Comparison of ENCODE assay signal across 1 cellular context in the genomic region with DNA sequence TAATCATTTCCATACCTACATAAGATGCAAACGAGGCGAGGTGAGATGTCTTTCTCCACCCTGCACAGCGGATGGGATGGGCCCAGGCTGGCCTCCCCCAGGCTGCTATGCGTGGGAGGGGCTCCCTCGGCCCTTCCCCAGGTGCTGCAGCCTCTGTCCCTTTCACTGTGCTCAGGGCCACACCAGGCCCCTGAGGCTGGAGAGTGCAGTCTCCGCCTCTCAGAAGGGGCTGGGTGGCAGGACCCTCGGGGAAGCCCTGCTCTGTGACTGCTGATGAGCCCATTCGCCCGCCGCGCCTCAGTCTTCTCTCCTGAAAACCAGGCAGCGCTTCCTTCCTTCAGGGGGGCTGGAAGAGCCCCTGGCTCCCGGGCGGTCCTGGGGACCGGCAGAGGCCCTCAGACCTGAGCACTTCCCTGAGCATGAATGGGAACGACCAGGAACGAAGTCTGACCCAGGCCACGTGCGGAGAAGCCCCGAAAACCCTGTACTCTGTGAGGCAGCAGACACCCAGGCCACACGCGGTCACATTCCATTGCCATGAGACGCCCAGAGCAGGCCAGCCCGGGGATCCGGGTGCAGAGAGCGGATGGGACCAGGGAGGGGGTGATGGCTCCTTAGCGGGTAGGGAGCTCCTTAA.
TF ChIP-seq lines count a peak whose summit lies in the region.

No MANE protein-coding gene starts in this region.

TF ChIP-seq in HepG2, 621 proteins besides CTCF, POLR2A, EP300 and RAD21 (continued from another document and continues in another):
- TF ChIP-seq, protein P1, sequence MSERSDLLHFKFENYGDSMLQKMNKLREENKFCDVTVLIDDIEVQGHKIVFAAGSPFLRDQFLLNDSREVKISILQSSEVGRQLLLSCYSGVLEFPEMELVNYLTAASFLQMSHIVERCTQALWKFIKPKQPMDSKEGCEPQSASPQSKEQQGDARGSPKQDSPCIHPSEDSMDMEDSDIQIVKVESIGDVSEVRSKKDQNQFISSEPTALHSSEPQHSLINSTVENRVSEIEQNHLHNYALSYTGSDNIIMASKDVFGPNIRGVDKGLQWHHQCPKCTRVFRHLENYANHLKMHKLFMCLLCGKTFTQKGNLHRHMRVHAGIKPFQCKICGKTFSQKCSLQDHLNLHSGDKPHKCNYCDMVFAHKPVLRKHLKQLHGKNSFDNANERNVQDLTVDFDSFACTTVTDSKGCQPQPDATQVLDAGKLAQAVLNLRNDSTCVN (CRISPR knock-in tag; IDR thresholded peaks at IDR 0.05; ENCODE audit: borderline replicate concordance) = peak; percentile 60; the same call in 1 of the 2 replicates
- TF ChIP-seq FOXK2 (IDR thresholded peaks at IDR 0.05) = no peak
- no peak for TF ChIP-seq NR1H2 (CRISPR knock-in tag; IDR thresholded peaks at IDR 0.05; ENCODE audit: borderline replicate concordance, low read depth)
- no peak for TF ChIP-seq ZNF138 (CRISPR knock-in tag; IDR thresholded peaks at IDR 0.05; ENCODE audit: low read depth)
- TF ChIP-seq, protein P2, sequence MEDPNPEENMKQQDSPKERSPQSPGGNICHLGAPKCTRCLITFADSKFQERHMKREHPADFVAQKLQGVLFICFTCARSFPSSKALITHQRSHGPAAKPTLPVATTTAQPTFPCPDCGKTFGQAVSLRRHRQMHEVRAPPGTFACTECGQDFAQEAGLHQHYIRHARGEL (CRISPR knock-in tag; IDR thresholded peaks at IDR 0.05) = no peak
- no peak for TF ChIP-seq ZNF260 (CRISPR knock-in tag; IDR thresholded peaks at IDR 0.05; ENCODE audit: borderline replicate concordance, low read depth)
- TF ChIP-seq IKZF4 (CRISPR knock-in tag; IDR thresholded peaks at IDR 0.05; ENCODE audit: borderline replicate concordance, low read depth, not compliant biosample characterization) = no peak
- TF ChIP-seq ZZZ3 (CRISPR knock-in tag; IDR thresholded peaks at IDR 0.05; ENCODE audit: borderline replicate concordance) = no peak
- TF ChIP-seq ZNF614 (CRISPR knock-in tag; IDR thresholded peaks at IDR 0.05; ENCODE audit: borderline replicate concordance) = no peak
- no peak for TF ChIP-seq ZNF292 (CRISPR knock-in tag; IDR thresholded peaks at IDR 0.05; ENCODE audit: borderline replicate concordance, low read depth)
- TF ChIP-seq, protein P3, sequence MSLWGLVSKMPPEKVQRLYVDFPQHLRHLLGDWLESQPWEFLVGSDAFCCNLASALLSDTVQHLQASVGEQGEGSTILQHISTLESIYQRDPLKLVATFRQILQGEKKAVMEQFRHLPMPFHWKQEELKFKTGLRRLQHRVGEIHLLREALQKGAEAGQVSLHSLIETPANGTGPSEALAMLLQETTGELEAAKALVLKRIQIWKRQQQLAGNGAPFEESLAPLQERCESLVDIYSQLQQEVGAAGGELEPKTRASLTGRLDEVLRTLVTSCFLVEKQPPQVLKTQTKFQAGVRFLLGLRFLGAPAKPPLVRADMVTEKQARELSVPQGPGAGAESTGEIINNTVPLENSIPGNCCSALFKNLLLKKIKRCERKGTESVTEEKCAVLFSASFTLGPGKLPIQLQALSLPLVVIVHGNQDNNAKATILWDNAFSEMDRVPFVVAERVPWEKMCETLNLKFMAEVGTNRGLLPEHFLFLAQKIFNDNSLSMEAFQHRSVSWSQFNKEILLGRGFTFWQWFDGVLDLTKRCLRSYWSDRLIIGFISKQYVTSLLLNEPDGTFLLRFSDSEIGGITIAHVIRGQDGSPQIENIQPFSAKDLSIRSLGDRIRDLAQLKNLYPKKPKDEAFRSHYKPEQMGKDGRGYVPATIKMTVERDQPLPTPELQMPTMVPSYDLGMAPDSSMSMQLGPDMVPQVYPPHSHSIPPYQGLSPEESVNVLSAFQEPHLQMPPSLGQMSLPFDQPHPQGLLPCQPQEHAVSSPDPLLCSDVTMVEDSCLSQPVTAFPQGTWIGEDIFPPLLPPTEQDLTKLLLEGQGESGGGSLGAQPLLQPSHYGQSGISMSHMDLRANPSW (CRISPR knock-in tag; IDR thresholded peaks at IDR 0.05; ENCODE audit: borderline replicate concordance) = no peak
- TF ChIP-seq ZIK1 (CRISPR knock-in tag; IDR thresholded peaks at IDR 0.05; ENCODE audit: borderline replicate concordance, low read depth) = no peak
- peak; percentile 88; the same call in 1 of the 2 replicates for TF ChIP-seq ZSCAN9 (CRISPR knock-in tag; IDR thresholded peaks at IDR 0.05; ENCODE audit: borderline replicate concordance)
- TF ChIP-seq MED1 (CRISPR knock-in tag; IDR thresholded peaks at IDR 0.05) = peak; percentile 66
- no peak for TF ChIP-seq SMYD3 (CRISPR knock-in tag; IDR thresholded peaks at IDR 0.05)
- TF ChIP-seq SMAD9 (CRISPR knock-in tag; IDR thresholded peaks at IDR 0.05) = no peak
- TF ChIP-seq, protein P4, sequence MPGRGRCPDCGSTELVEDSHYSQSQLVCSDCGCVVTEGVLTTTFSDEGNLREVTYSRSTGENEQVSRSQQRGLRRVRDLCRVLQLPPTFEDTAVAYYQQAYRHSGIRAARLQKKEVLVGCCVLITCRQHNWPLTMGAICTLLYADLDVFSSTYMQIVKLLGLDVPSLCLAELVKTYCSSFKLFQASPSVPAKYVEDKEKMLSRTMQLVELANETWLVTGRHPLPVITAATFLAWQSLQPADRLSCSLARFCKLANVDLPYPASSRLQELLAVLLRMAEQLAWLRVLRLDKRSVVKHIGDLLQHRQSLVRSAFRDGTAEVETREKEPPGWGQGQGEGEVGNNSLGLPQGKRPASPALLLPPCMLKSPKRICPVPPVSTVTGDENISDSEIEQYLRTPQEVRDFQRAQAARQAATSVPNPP (CRISPR knock-in tag; IDR thresholded peaks at IDR 0.05) = no peak
- TF ChIP-seq FOXC1 (CRISPR knock-in tag; IDR thresholded peaks at IDR 0.05; ENCODE audit: borderline replicate concordance) = no peak
- TF ChIP-seq ZNF451 (CRISPR knock-in tag; IDR thresholded peaks at IDR 0.05) = no peak
- TF ChIP-seq, protein P5, sequence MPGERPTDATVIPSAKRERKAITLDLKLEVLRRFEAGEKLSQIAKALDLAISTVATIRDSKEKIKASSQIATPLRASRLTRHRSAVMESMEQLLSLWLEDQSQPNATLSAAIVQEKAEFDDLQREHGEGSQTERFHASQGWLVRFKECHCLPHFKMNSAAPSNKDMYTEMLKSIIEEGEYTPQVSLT (CRISPR knock-in tag; IDR thresholded peaks at IDR 0.05; ENCODE audit: borderline replicate concordance, low read depth) = no peak
- no peak for TF ChIP-seq ATRX (CRISPR knock-in tag; IDR thresholded peaks at IDR 0.05; ENCODE audit: borderline replicate concordance)
- TF ChIP-seq MED8 (CRISPR knock-in tag; IDR thresholded peaks at IDR 0.05; ENCODE audit: insufficient replicate concordance) = no peak
- TF ChIP-seq STAT5B (CRISPR knock-in tag; IDR thresholded peaks at IDR 0.05) = no peak
- peak; percentile 93 for TF ChIP-seq ZSCAN21 (CRISPR knock-in tag; IDR thresholded peaks at IDR 0.05; ENCODE audit: borderline replicate concordance)
- no peak for TF ChIP-seq SNAPC2 (CRISPR knock-in tag; IDR thresholded peaks at IDR 0.05)
- TF ChIP-seq ZKSCAN1 (IDR thresholded peaks at IDR 0.05; ENCODE audit: low read length) = no peak
- no peak for TF ChIP-seq SSRP1 (CRISPR knock-in tag; IDR thresholded peaks at IDR 0.05)
- no peak for TF ChIP-seq FOXJ3 (CRISPR knock-in tag; IDR thresholded peaks at IDR 0.05; ENCODE audit: borderline replicate concordance)
- 0 out of 2 replicates have a peak, but pooled peaks have one; percentile 34 for TF ChIP-seq ZNF605 (CRISPR knock-in tag; IDR thresholded peaks at IDR 0.05)
- TF ChIP-seq SALL2 (CRISPR knock-in tag; IDR thresholded peaks at IDR 0.05) = no peak
- TF ChIP-seq, protein P6, sequence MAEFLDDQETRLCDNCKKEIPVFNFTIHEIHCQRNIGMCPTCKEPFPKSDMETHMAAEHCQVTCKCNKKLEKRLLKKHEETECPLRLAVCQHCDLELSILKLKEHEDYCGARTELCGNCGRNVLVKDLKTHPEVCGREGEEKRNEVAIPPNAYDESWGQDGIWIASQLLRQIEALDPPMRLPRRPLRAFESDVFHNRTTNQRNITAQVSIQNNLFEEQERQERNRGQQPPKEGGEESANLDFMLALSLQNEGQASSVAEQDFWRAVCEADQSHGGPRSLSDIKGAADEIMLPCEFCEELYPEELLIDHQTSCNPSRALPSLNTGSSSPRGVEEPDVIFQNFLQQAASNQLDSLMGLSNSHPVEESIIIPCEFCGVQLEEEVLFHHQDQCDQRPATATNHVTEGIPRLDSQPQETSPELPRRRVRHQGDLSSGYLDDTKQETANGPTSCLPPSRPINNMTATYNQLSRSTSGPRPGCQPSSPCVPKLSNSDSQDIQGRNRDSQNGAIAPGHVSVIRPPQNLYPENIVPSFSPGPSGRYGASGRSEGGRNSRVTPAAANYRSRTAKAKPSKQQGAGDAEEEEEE (CRISPR knock-in tag; IDR thresholded peaks at IDR 0.05; ENCODE audit: borderline replicate concordance) = no peak
- no peak for TF ChIP-seq ZNF598 (CRISPR knock-in tag; IDR thresholded peaks at IDR 0.05; ENCODE audit: borderline replicate concordance)
- TF ChIP-seq ZNF501 (CRISPR knock-in tag; IDR thresholded peaks at IDR 0.05) = 0 out of 2 replicates have a peak, but pooled peaks have one; percentile 47
- TF ChIP-seq, protein P7, sequence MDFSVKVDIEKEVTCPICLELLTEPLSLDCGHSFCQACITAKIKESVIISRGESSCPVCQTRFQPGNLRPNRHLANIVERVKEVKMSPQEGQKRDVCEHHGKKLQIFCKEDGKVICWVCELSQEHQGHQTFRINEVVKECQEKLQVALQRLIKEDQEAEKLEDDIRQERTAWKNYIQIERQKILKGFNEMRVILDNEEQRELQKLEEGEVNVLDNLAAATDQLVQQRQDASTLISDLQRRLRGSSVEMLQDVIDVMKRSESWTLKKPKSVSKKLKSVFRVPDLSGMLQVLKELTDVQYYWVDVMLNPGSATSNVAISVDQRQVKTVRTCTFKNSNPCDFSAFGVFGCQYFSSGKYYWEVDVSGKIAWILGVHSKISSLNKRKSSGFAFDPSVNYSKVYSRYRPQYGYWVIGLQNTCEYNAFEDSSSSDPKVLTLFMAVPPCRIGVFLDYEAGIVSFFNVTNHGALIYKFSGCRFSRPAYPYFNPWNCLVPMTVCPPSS (IDR thresholded peaks at IDR 0.05) = no peak
- no peak for TF ChIP-seq ZBTB8A (CRISPR knock-in tag; IDR thresholded peaks at IDR 0.05; ENCODE audit: borderline replicate concordance, low read depth)
- TF ChIP-seq NFIC (IDR thresholded peaks at IDR 0.05; ENCODE audit: low read length) = no peak
- TF ChIP-seq, protein P8, sequence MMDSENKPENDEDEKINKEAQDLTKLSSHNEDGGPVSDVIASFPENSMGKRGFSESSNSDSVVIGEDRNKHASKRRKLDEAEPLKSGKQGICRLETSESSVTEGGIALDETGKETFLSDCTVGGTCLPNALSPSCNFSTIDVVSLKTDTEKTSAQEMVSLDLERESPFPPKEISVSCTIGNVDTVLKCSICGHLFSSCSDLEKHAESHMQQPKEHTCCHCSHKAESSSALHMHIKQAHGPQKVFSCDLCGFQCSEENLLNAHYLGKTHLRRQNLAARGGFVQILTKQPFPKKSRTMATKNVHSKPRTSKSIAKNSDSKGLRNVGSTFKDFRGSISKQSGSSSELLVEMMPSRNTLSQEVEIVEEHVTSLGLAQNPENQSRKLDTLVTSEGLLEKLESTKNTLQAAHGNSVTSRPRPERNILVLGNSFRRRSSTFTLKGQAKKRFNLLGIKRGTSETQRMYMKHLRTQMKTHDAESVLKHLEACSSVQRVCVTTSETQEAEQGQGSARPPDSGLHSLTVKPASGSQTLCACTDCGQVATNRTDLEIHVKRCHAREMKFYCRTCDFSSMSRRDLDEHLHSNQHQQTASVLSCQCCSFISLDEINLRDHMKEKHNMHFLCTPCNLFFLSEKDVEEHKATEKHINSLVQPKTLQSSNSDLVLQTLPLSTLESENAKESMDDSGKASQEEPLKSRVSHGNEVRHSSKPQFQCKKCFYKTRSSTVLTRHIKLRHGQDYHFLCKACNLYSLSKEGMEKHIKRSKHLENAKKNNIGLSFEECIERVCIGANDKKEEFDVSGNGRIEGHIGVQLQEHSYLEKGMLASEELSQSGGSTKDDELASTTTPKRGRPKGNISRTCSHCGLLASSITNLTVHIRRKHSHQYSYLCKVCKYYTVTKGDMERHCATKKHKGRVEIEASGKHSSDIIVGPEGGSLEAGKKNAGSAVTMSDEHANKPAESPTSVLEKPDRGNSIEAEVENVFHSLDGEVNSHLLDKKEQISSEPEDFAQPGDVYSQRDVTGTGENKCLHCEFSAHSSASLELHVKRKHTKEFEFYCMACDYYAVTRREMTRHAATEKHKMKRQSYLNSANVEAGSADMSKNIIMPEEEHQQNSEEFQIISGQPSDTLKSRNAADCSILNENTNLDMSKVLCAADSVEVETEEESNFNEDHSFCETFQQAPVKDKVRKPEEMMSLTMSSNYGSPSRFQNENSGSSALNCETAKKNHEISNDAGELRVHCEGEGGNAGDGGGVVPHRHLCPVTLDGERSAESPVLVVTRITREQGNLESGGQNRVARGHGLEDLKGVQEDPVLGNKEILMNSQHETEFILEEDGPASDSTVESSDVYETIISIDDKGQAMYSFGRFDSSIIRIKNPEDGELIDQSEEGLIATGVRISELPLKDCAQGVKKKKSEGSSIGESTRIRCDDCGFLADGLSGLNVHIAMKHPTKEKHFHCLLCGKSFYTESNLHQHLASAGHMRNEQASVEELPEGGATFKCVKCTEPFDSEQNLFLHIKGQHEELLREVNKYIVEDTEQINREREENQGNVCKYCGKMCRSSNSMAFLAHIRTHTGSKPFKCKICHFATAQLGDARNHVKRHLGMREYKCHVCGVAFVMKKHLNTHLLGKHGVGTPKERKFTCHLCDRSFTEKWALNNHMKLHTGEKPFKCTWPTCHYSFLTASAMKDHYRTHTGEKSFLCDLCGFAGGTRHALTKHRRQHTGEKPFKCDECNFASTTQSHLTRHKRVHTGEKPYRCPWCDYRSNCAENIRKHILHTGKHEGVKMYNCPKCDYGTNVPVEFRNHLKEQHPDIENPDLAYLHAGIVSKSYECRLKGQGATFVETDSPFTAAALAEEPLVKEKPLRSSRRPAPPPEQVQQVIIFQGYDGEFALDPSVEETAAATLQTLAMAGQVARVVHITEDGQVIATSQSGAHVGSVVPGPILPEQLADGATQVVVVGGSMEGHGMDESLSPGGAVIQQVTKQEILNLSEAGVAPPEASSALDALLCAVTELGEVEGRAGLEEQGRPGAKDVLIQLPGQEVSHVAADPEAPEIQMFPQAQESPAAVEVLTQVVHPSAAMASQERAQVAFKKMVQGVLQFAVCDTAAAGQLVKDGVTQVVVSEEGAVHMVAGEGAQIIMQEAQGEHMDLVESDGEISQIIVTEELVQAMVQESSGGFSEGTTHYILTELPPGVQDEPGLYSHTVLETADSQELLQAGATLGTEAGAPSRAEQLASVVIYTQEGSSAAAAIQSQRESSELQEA (CRISPR knock-in tag; IDR thresholded peaks at IDR 0.05; ENCODE audit: not compliant biosample characterization) = no peak
- TF ChIP-seq MAFG (CRISPR knock-in tag; IDR thresholded peaks at IDR 0.05) = no peak
- 0 out of 2 replicates have a peak, but pooled peaks have one; percentile 16 for TF ChIP-seq PHF21A (CRISPR knock-in tag; IDR thresholded peaks at IDR 0.05)
- peak; percentile 42; the same call in 1 of the 2 replicates for TF ChIP-seq NCOA2 (CRISPR knock-in tag; IDR thresholded peaks at IDR 0.05)
